In the genomic region with DNA sequence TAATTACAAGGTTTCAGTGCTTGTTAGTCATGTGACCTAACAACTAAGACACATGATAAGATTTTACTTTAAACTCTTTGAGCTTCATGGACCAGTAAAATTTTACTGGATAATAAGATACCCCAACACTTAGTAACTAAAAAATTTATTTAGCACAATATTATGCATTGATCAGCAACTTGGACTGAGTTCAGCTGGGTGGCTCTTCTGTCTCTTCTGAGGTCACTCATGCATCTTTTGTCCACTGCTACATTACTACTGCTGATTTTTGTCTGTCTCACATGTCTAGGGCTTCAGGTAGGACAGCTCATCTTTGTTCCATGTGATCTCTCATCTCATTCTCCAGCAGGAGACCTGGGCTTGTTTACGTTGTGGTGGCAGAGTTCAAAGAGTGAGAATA, we compare ENCODE assay signal across 26 cellular contexts.
"Had no signal": no experiment of that assay in that cellular context is flagged by ENCODE, and none has a peak within 500 bp of the region (broad histone marks: within the 10 kb centered on the region; RNA-seq: fewer than 3 reads in every experiment).

No MANE protein-coding gene starts in this region.

- H3K4me3 ChIP-seq: colonic mucosa, esophagus squamous epithelium, gastrocnemius medialis, heart right ventricle, left lung, lower lobe of right lung, mucosa of descending colon had no signal

- FAIRE-seq: endometrium, islet of Langerhans, keratinocyte had no signal

- H3K9me3 ChIP-seq: colonic mucosa, gastrocnemius medialis, lower lobe of right lung had no signal

- H3K27me3 ChIP-seq: colonic mucosa, esophagus squamous epithelium, gastrocnemius medialis, heart right ventricle, left lung had no signal

- DNase-seq: colonic mucosa; cortex of kidney; effector CD8-positive, alpha-beta T cell; effector memory CD8-positive, alpha-beta T cell; endodermal cell; erythroblast; esophagus squamous epithelium; foreskin fibroblast; foreskin melanocyte; gastrocnemius medialis; glutamatergic neuron; head of caudate nucleus; heart right ventricle; hippocampal formation; left cardiac atrium; left lung; left ventricle myocardium superior; lower lobe of right lung; mesenchymal stem cell; mucosa of descending colon; naive B cell had no signal

- H3K36me3 ChIP-seq: colonic mucosa, esophagus squamous epithelium, gastrocnemius medialis, heart right ventricle, left lung, lower lobe of right lung had no signal

- H3K4me1 ChIP-seq: colonic mucosa, esophagus squamous epithelium, gastrocnemius medialis, heart right ventricle, left lung, lower lobe of right lung had no signal

- H3K27ac ChIP-seq: colonic mucosa, epithelial cell of prostate, esophagus squamous epithelium, gastrocnemius medialis, heart right ventricle, left lung, lower lobe of right lung had no signal

- ATAC-seq: effector memory CD8-positive, alpha-beta T cell; esophagus mucosa; gastrocnemius medialis; heart right ventricle; left cardiac atrium; left lung; left ventricle myocardium superior; lower lobe of right lung; mucosa of descending colon had no signal
